1 cellular context compared by ENCODE assay signal in genomic region chr9:69153707-69154521, GRCh38.
TF ChIP-seq lines count a peak whose summit lies in the region.

No MANE protein-coding gene starts in this region.

TF ChIP-seq in HepG2, 621 proteins besides CTCF, POLR2A, EP300 and RAD21 (continued from another document and continues in another):
- TF ChIP-seq STAT6 (CRISPR knock-in tag; IDR thresholded peaks at IDR 0.05; ENCODE audit: borderline replicate concordance): no peak
- no peak; the same call in 1 of the 2 replicates for TF ChIP-seq ZNF143 (CRISPR knock-in tag; IDR thresholded peaks at IDR 0.05)
- no peak for TF ChIP-seq CC2D1A (CRISPR knock-in tag; IDR thresholded peaks at IDR 0.05)
- peak; percentile 76; the same call in 1 of the 2 replicates for TF ChIP-seq CHD4 (IDR thresholded peaks at IDR 0.05; ENCODE audit: borderline replicate concordance, low read length)
- peak; percentile 55 for TF ChIP-seq NCOA2 (CRISPR knock-in tag; IDR thresholded peaks at IDR 0.05)
- TF ChIP-seq RFX1 (IDR thresholded peaks at IDR 0.05): no peak
- TF ChIP-seq TERF1 (CRISPR knock-in tag; IDR thresholded peaks at IDR 0.05): no peak
- 0 out of 2 replicates have a peak, but pooled peaks have one; percentile 30 for TF ChIP-seq ZBTB39 (CRISPR knock-in tag; IDR thresholded peaks at IDR 0.05)
- no peak for TF ChIP-seq MZF1 (CRISPR knock-in tag; IDR thresholded peaks at IDR 0.05; ENCODE audit: borderline replicate concordance)
- TF ChIP-seq RERE (CRISPR knock-in tag; IDR thresholded peaks at IDR 0.05; ENCODE audit: low read depth): no peak
- no peak for TF ChIP-seq ZNF138 (CRISPR knock-in tag; IDR thresholded peaks at IDR 0.05; ENCODE audit: low read depth)
- TF ChIP-seq HMG20A (CRISPR knock-in tag; IDR thresholded peaks at IDR 0.05; ENCODE audit: borderline replicate concordance): peak; percentile 67; the same call in 1 of the 2 replicates
- TF ChIP-seq ZNF510 (CRISPR knock-in tag; IDR thresholded peaks at IDR 0.05; ENCODE audit: low read depth): no peak
- TF ChIP-seq ZBED4 (CRISPR knock-in tag; IDR thresholded peaks at IDR 0.05; ENCODE audit: borderline replicate concordance): no peak
- no peak for TF ChIP-seq ZNF75D (CRISPR knock-in tag; IDR thresholded peaks at IDR 0.05; ENCODE audit: borderline replicate concordance)
- no peak for TF ChIP-seq ETS1 (CRISPR knock-in tag; IDR thresholded peaks at IDR 0.05)
- no peak for TF ChIP-seq PREB (CRISPR knock-in tag; IDR thresholded peaks at IDR 0.05)
- 0 out of 2 replicates have a peak, but pooled peaks have one; percentile 34 for TF ChIP-seq RFXAP (CRISPR knock-in tag; IDR thresholded peaks at IDR 0.05; ENCODE audit: borderline replicate concordance)
- peak; percentile 56; the same call in 1 of the 2 replicates for TF ChIP-seq ZMYM2 (CRISPR knock-in tag; IDR thresholded peaks at IDR 0.05)
- no peak for TF ChIP-seq ZNF883 (CRISPR knock-in tag; IDR thresholded peaks at IDR 0.05; ENCODE audit: not compliant biosample characterization)
- 0 out of 2 replicates have a peak, but pooled peaks have one; percentile 26 for TF ChIP-seq SMAD3 (CRISPR knock-in tag; IDR thresholded peaks at IDR 0.05)
- no peak for TF ChIP-seq GPN1 (CRISPR knock-in tag; IDR thresholded peaks at IDR 0.05; ENCODE audit: borderline replicate concordance)
- no peak for TF ChIP-seq MLXIP (CRISPR knock-in tag; IDR thresholded peaks at IDR 0.05; ENCODE audit: borderline replicate concordance)
- TF ChIP-seq ATM (IDR thresholded peaks at IDR 0.05; ENCODE audit: borderline replicate concordance): no peak
- no peak for TF ChIP-seq SNAPC5 (CRISPR knock-in tag; IDR thresholded peaks at IDR 0.05; ENCODE audit: borderline replicate concordance)
- TF ChIP-seq ARID5B (CRISPR knock-in tag; IDR thresholded peaks at IDR 0.05): peak; percentile 75
